ENCODE assay signal across 1 cellular context in the genomic region with DNA sequence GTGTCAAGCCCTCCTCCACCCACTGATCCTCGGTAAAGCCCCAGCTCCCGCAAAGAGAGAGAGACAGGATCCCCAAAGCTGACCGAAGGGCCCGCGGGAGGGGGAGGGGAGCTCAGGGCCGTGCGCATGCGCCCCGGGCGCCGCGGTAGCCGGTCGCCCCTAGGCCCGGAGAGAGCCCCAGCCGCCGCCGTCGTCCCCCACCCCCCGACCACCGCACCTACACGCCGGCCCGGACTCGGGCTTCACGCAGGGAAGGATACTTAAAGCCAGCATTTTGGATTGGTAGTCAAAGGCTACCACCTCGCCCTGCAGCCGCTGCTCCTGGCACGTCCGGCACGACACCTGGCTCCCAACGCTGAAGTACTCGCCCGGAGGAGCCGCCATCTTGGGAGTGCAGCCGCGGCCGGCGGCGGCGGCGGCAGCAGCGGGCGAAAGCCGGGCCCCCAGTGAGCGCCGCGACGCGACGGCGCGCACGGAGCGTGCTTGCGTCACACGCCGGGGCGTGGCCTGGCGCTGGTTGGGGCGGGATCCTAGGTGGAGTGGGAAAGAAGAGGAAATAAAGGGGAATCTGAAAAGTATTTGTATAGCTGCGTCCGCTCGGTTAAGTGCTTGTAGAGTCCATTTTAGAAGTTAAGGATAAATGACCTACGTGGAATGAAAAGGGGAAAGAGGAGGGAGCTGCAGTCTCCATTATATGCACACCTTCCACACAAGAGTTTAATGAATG.
TF ChIP-seq lines count a peak whose summit lies in the region.

A gene (minus strand): TSS at position 468 of the 727 bp plus-strand sequence. CDS start 84 bp downstream, at position 384.

TF ChIP-seq in HepG2, 621 proteins besides CTCF, POLR2A, EP300 and RAD21 (continued from another document):
- TF ChIP-seq, protein P1, sequence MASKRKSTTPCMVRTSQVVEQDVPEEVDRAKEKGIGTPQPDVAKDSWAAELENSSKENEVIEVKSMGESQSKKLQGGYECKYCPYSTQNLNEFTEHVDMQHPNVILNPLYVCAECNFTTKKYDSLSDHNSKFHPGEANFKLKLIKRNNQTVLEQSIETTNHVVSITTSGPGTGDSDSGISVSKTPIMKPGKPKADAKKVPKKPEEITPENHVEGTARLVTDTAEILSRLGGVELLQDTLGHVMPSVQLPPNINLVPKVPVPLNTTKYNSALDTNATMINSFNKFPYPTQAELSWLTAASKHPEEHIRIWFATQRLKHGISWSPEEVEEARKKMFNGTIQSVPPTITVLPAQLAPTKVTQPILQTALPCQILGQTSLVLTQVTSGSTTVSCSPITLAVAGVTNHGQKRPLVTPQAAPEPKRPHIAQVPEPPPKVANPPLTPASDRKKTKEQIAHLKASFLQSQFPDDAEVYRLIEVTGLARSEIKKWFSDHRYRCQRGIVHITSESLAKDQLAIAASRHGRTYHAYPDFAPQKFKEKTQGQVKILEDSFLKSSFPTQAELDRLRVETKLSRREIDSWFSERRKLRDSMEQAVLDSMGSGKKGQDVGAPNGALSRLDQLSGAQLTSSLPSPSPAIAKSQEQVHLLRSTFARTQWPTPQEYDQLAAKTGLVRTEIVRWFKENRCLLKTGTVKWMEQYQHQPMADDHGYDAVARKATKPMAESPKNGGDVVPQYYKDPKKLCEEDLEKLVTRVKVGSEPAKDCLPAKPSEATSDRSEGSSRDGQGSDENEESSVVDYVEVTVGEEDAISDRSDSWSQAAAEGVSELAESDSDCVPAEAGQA (IDR thresholded peaks at IDR 0.05; ENCODE audit: low read depth), result peak; percentile 50; the same call in 1 of the 2 replicates
- TF ChIP-seq, protein P1 (CRISPR knock-in tag; IDR thresholded peaks at IDR 0.05; ENCODE audit: borderline replicate concordance), result 0 out of 2 replicates have a peak, but pooled peaks have one; percentile 29
- TF ChIP-seq, protein P2, sequence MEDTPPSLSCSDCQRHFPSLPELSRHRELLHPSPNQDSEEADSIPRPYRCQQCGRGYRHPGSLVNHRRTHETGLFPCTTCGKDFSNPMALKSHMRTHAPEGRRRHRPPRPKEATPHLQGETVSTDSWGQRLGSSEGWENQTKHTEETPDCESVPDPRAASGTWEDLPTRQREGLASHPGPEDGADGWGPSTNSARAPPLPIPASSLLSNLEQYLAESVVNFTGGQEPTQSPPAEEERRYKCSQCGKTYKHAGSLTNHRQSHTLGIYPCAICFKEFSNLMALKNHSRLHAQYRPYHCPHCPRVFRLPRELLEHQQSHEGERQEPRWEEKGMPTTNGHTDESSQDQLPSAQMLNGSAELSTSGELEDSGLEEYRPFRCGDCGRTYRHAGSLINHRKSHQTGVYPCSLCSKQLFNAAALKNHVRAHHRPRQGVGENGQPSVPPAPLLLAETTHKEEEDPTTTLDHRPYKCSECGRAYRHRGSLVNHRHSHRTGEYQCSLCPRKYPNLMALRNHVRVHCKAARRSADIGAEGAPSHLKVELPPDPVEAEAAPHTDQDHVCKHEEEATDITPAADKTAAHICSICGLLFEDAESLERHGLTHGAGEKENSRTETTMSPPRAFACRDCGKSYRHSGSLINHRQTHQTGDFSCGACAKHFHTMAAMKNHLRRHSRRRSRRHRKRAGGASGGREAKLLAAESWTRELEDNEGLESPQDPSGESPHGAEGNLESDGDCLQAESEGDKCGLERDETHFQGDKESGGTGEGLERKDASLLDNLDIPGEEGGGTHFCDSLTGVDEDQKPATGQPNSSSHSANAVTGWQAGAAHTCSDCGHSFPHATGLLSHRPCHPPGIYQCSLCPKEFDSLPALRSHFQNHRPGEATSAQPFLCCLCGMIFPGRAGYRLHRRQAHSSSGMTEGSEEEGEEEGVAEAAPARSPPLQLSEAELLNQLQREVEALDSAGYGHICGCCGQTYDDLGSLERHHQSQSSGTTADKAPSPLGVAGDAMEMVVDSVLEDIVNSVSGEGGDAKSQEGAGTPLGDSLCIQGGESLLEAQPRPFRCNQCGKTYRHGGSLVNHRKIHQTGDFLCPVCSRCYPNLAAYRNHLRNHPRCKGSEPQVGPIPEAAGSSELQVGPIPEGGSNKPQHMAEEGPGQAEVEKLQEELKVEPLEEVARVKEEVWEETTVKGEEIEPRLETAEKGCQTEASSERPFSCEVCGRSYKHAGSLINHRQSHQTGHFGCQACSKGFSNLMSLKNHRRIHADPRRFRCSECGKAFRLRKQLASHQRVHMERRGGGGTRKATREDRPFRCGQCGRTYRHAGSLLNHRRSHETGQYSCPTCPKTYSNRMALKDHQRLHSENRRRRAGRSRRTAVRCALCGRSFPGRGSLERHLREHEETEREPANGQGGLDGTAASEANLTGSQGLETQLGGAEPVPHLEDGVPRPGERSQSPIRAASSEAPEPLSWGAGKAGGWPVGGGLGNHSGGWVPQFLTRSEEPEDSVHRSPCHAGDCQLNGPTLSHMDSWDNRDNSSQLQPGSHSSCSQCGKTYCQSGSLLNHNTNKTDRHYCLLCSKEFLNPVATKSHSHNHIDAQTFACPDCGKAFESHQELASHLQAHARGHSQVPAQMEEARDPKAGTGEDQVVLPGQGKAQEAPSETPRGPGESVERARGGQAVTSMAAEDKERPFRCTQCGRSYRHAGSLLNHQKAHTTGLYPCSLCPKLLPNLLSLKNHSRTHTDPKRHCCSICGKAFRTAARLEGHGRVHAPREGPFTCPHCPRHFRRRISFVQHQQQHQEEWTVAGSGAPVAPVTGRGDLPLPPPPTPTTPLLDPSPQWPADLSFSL (CRISPR knock-in tag; IDR thresholded peaks at IDR 0.05), result no peak
- TF ChIP-seq ZNF468 (CRISPR knock-in tag; IDR thresholded peaks at IDR 0.05) (no peak), NONO (IDR thresholded peaks at IDR 0.05) (no peak), NONO (CRISPR knock-in tag; conservative IDR thresholded peaks at IDR 0.05) (peak; percentile 74; the same call in 1 of the 2 replicates), BRCA1 (CRISPR knock-in tag; IDR thresholded peaks at IDR 0.05) (no peak), ZBTB3 (CRISPR knock-in tag; IDR thresholded peaks at IDR 0.05; ENCODE audit: borderline replicate concordance, low read depth) (peak; percentile 90; the same call in 1 of the 2 replicates), HDAC6 (IDR thresholded peaks at IDR 0.05; ENCODE audit: low read depth, low read length) (no peak), PHF5A (CRISPR knock-in tag; IDR thresholded peaks at IDR 0.05; ENCODE audit: low read depth, unreplicated experiment) (no peak), ZNF788 (CRISPR knock-in tag; IDR thresholded peaks at IDR 0.05; ENCODE audit: borderline replicate concordance) (peak; percentile 6; the same call in 1 of the 2 replicates), CREM (IDR thresholded peaks at IDR 0.05) (peak; percentile 47; the same call in 1 of the 2 replicates), CREM (CRISPR knock-in tag; IDR thresholded peaks at IDR 0.05) (no peak), ZNF564 (CRISPR knock-in tag; IDR thresholded peaks at IDR 0.05) (peak; percentile 73)
- TF ChIP-seq, protein P3, sequence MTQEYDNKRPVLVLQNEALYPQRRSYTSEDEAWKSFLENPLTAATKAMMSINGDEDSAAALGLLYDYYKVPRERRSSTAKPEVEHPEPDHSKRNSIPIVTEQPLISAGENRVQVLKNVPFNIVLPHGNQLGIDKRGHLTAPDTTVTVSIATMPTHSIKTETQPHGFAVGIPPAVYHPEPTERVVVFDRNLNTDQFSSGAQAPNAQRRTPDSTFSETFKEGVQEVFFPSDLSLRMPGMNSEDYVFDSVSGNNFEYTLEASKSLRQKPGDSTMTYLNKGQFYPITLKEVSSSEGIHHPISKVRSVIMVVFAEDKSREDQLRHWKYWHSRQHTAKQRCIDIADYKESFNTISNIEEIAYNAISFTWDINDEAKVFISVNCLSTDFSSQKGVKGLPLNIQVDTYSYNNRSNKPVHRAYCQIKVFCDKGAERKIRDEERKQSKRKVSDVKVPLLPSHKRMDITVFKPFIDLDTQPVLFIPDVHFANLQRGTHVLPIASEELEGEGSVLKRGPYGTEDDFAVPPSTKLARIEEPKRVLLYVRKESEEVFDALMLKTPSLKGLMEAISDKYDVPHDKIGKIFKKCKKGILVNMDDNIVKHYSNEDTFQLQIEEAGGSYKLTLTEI (CRISPR knock-in tag; conservative IDR thresholded peaks at IDR 0.05), result no peak
- TF ChIP-seq, protein P4, sequence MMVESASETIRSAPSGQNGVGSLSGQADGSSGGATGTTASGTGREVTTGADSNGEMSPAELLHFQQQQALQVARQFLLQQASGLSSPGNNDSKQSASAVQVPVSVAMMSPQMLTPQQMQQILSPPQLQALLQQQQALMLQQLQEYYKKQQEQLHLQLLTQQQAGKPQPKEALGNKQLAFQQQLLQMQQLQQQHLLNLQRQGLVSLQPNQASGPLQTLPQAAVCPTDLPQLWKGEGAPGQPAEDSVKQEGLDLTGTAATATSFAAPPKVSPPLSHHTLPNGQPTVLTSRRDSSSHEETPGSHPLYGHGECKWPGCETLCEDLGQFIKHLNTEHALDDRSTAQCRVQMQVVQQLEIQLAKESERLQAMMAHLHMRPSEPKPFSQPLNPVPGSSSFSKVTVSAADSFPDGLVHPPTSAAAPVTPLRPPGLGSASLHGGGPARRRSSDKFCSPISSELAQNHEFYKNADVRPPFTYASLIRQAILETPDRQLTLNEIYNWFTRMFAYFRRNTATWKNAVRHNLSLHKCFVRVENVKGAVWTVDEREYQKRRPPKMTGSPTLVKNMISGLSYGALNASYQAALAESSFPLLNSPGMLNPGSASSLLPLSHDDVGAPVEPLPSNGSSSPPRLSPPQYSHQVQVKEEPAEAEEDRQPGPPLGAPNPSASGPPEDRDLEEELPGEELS (CRISPR knock-in tag; IDR thresholded peaks at IDR 0.05), result no peak; the same call in 1 of the 2 replicates
